In the genomic region with DNA sequence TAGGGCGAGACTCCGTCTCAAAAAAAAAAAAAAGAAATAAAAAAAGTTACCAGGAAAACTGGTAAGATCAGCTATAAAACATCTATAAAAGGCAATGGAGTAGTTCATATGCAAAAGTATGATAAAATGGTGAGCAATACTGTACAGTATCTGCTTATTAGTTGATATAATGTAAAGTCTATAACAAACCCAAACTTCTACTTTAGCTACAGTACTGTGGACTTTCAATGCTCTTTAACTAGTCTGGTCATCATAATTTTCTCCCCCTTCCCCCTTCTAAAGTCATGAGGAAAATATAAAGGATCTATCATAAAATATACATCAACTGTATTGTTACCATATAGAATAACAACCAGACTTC, we compare ENCODE assay signal across 29 cellular contexts.
"Had no signal": no experiment of that assay in that cellular context is flagged by ENCODE, and none has a peak within 500 bp of the region (broad histone marks: within the 10 kb centered on the region; RNA-seq: fewer than 3 reads in every experiment).

No MANE protein-coding gene starts in this region.

- H3K4me3 ChIP-seq: lower lobe of right lung, pancreas, prostate gland, sigmoid colon, spleen, stomach, testis, thyroid gland, transverse colon, upper lobe of right lung had no signal

- H3K4me1 ChIP-seq: lower lobe of right lung, pancreas, prostate gland, sigmoid colon, spleen, stomach, testis, transverse colon, upper lobe of right lung had no signal

- H3K27me3 Mint-ChIP-seq: naive thymus-derived CD8-positive, alpha-beta T cell had no signal

- H3K36me3 ChIP-seq: pancreas, prostate gland, sigmoid colon, thyroid gland had no signal

- H3K27me3 ChIP-seq: pancreas, sigmoid colon, spleen, stomach, testis, thyroid gland, transverse colon, upper lobe of right lung had no signal

- FAIRE-seq: keratinocyte, pancreas, small intestine, urothelium cell line had no signal

- DNase-seq: hippocampal formation; kidney glomerular epithelial cell; left cardiac atrium; left ventricle myocardium superior; lower lobe of right lung; mammary epithelial cell; mesenchymal stem cell; naive thymus-derived CD8-positive, alpha-beta T cell; nucleus accumbens; pancreas; posterior cingulate gyrus; retina; right cardiac atrium; sigmoid colon; small intestine; spleen; stimulated activated CD4-positive, alpha-beta T cell treated with anti-CD3 and anti-CD28 coated beads, Interleukin-4, amount 100 ng/mL, for 24 hours; stimulated activated naive CD4-positive, alpha-beta T cell; stomach; testis; thyroid gland; transverse colon; upper lobe of right lung had no signal

- H3K27ac ChIP-seq: lower lobe of right lung, pancreas, prostate gland, sigmoid colon, spleen, stomach, testis, thyroid gland, transverse colon, upper lobe of right lung had no signal

- H3K4me1 Mint-ChIP-seq: nephron; neural crest cell; stimulated activated effector memory CD8-positive, alpha-beta T cell treated with anti-CD3 and anti-CD28 coated beads, Interleukin-12 subunit alpha, Interleukin-12 subunit beta, amount 100 ng/mL, for 72 hours had no signal

- ATAC-seq: left cardiac atrium; left ventricle myocardium superior; lower lobe of right lung; naive thymus-derived CD8-positive, alpha-beta T cell; pancreas; right cardiac atrium; stimulated activated effector memory CD8-positive, alpha-beta T cell treated with anti-CD3 and anti-CD28 coated beads, Interleukin-12 subunit alpha, Interleukin-12 subunit beta, amount 100 ng/mL, for 72 hours; upper lobe of right lung had no signal

- H3K9me3 Mint-ChIP-seq: naive thymus-derived CD8-positive, alpha-beta T cell; nephron; neural crest cell; stimulated activated effector memory CD8-positive, alpha-beta T cell treated with anti-CD3 and anti-CD28 coated beads, Interleukin-12 subunit alpha, Interleukin-12 subunit beta, amount 100 ng/mL, for 72 hours had no signal

- H3K36me3 Mint-ChIP-seq: naive thymus-derived CD8-positive, alpha-beta T cell had no signal

- H3K4me3 Mint-ChIP-seq: nephron; neural crest cell; stimulated activated effector memory CD8-positive, alpha-beta T cell treated with anti-CD3 and anti-CD28 coated beads, Interleukin-12 subunit alpha, Interleukin-12 subunit beta, amount 100 ng/mL, for 72 hours had no signal

- H3K27ac Mint-ChIP-seq: nephron; stimulated activated effector memory CD8-positive, alpha-beta T cell treated with anti-CD3 and anti-CD28 coated beads, Interleukin-12 subunit alpha, Interleukin-12 subunit beta, amount 100 ng/mL, for 72 hours had no signal

- H3K9me3 ChIP-seq: lower lobe of right lung, pancreas, prostate gland, sigmoid colon, spleen, stomach, testis, thyroid gland, transverse colon, upper lobe of right lung had no signal
